ENCODE assay signal across 16 cellular contexts in the genomic region with DNA sequence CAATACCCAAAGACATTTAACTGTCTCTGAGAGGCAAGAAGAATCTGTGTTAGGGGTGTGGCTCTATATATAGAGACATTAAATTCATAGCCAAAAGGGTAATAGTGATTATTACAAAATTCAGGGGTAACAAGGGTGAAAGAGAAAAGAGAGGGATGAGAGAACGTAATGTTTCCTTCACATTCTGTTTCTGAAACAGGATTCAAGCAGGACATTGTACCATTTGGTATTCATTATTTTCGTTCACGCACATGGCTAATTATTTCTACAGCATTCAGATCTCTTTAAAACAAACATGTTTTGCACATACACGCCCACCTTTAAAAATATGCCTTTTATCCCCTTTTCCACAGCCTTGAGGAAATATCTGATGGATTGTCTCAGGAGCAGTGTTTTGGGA.
"Had no signal": no experiment of that assay in that cellular context is flagged by ENCODE, and none has a peak within 500 bp of the region (broad histone marks: within the 10 kb centered on the region; RNA-seq: fewer than 3 reads in every experiment).

No MANE protein-coding gene starts in this region.

- H3K4me3 ChIP-seq: dorsolateral prefrontal cortex, gastroesophageal sphincter, heart left ventricle, hepatocyte, lung, neural progenitor cell, right lobe of liver had no signal

- H3K4me1 ChIP-seq: neural progenitor cell, parathyroid adenoma had no signal

- H3K36me3 ChIP-seq: gastroesophageal sphincter, heart left ventricle, neural progenitor cell, right lobe of liver had no signal

- H3K27ac ChIP-seq: dorsolateral prefrontal cortex, gastroesophageal sphincter, heart left ventricle, hepatocyte, neural progenitor cell, parathyroid adenoma, right lobe of liver had no signal

- H3K27me3 ChIP-seq: dorsolateral prefrontal cortex, gastroesophageal sphincter, heart left ventricle, hepatocyte, neural progenitor cell, right lobe of liver had no signal

- DNase-seq: caudate nucleus; cerebellar nuclear complex; cortex of kidney; dorsolateral prefrontal cortex; effector CD4-positive, alpha-beta T cell; heart left ventricle; kidney; naive B cell; right lobe of liver; stimulated activated CD4-positive, alpha-beta T cell treated with anti-CD3 and anti-CD28 coated beads, Interleukin-2, amount 100 ng/mL, for 24 hours; stimulated activated CD4-positive, alpha-beta T cell treated with anti-CD3 and anti-CD28 coated beads, Interleukin-4, amount 100 ng/mL, for 24 hours had no signal

- H3K9me3 ChIP-seq: gastroesophageal sphincter, heart left ventricle, right lobe of liver had no signal

- H3K4me2 ChIP-seq: hepatocyte, neural progenitor cell had no signal

- H2AFZ ChIP-seq: hepatocyte, neural progenitor cell, parathyroid adenoma had no signal

- H3K79me2 ChIP-seq: hepatocyte, parathyroid adenoma had no signal

- H3K9ac ChIP-seq: neural progenitor cell, parathyroid adenoma had no signal
